ENCODE assay signal across 8 cellular contexts in the genomic region with DNA sequence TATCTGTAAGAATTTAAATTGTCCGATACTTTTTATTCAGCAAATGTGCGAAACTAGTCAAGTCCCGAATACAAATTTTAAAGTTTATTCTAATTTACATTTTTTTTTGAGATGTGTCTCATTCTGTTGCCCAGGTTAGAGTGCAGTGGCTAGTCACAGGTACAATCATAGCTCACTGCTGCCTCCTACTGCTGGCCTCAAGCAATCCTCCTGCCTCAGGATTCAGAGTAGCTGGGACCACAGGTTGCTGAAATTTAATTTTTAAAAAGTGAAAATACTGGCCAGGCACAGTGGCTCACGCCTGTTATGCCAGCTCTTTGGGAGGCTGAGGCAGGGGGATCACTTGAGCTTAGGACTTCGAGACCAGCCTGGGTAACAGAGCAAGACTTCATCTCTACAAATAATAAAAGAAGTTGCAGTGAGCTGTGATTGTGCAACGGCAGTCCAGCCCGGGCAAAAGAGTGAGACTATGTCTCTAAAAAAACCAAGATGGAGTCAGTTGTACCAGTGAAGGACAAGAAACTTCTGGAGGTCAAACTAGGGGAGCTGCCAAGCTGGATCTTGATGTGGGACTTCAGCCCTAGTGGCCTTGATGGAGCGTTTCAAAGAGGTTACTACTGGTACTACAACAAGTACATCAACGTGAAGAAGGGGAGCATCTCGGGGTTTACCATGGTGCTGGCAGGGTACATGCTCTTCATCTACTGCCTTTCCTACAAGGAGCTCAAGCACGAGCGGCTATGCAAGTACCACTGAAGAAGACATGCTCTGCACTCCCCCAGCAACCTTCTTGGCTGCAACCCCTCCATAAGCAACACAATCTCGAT.
A peak's percentile ranks its signal among the peaks of the same experiment; 100 is the strongest.
DNase-seq lines count a peak whose midpoint lies in the region; ATAC-seq and TF ChIP-seq lines count a peak whose summit lies in the region.

No MANE protein-coding gene starts in this region.

- no peaks in the 10 kb centered on the region for H3K9me2 ChIP-seq in DOHH2 (replicated peaks; ENCODE audit: control insufficient read depth, low read length)

- H4K20me1 ChIP-seq in DOHH2 (ENCODE audit: control insufficient read depth, insufficient read depth, low read depth, low read length): no peaks in the 10 kb centered on the region

- peaks cover 56% of the 10 kb centered on the region for H3K79me2 ChIP-seq in DOHH2 (ENCODE audit: control insufficient read depth, low read length)

- no peak overlapping the region for H3K4me2 ChIP-seq in DOHH2 (ENCODE audit: low read length)

- DNase-seq in NAMALWA (ENCODE audit: low spot score) (peak; percentile 66), activated T-cell treated with anti-CD3 and anti-CD28 coated beads for 4 hours (peak; percentile 21), glomerular visceral epithelial cell (ENCODE audit: extremely low spot score) (peak; percentile 41), NCI-H1105 (lab: John Stamatoyannopoulos, UW) (no peak), HuH-7.5 (ENCODE audit: low spot score) (no peak)
- DNase-seq in stimulated activated CD4-positive, alpha-beta T cell treated with anti-CD3 and anti-CD28 coated beads, Interleukin-4, amount 100 ng/mL, for 4 hours: peak; percentile 22 to 32

- H3K9me3 ChIP-seq in DOHH2 (ENCODE audit: control insufficient read depth, insufficient read depth, low read length): no peaks in the 10 kb centered on the region

- H3F3A ChIP-seq in DOHH2 (ENCODE audit: control insufficient read depth, insufficient read depth): peaks cover 15% of the 10 kb centered on the region

- no peak for ATAC-seq in HG02678 (IDR thresholded peaks at IDR 0.05; ENCODE audit: unreplicated experiment)

- H3K27me3 ChIP-seq in DOHH2 (ENCODE audit: control insufficient read depth, low read length): no peaks in the 10 kb centered on the region

- peak; percentile 68 for TF ChIP-seq CTCF in DOHH2 (IDR thresholded peaks at IDR 0.05; ENCODE audit: low read depth, low read length, poor library complexity, severe bottlenecking)

- no peak overlapping the region for H3K4me3 ChIP-seq in DOHH2 (ENCODE audit: low read length)

- H3K36me3 ChIP-seq in DOHH2 (ENCODE audit: control insufficient read depth, low read length): peaks cover 75% of the 10 kb centered on the region

- H3K27ac ChIP-seq in DOHH2 (ENCODE audit: low read depth, low read length): no peak overlapping the region

- H3K4me1 ChIP-seq in DOHH2 (ENCODE audit: control insufficient read depth, low read length): peaks cover 16% of the 10 kb centered on the region

Comparison
In these comparisons a context has a peak if more than half of its experiments do, and no peak if none do; other contexts are left out.
1. DNase-seq: peak in NAMALWA (single experiment), activated T-cell treated with anti-CD3 and anti-CD28 coated beads for 4 hours (single experiment), glomerular visceral epithelial cell (single experiment) and stimulated activated CD4-positive, alpha-beta T cell treated with anti-CD3 and anti-CD28 coated beads, Interleukin-4, amount 100 ng/mL, for 4 hours (2 of 2); none in NCI-H1105 (single experiment) and HuH-7.5 (single experiment).